9 cellular contexts compared by ENCODE assay signal in the genomic region with DNA sequence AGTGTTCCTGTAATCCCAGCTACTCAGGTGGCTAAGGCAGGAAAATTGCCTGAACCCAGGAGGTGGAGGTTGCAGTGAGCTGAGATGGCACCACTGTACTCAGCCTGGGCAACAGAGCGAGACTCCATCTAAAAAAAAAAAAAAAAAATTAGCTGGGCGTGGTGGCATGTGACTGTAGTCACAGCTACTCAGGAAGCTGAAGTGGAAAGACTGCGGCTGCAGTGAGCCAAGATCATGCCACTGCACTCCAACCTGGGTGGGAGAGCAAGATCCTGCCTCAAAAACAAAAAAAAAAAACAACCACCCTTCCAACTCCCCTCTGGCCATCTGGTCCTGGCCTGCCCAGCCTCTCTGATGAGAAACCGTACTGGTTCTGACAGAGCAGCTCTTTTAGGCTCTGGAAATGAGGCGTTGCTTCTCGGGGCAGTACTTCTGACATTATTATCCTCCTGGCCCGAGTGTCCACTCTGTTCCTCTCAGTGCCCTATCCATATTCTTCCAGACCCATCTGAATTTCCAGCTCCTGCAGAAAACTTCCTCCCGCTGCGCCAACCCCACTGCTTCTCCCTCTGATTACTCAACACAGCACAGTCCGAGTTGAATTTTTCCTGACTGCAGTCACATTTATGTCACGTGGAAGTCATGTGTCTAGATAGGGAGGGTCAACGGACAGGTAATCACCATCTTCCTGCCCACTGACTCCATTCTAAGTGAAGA. TPM values are rescaled to one million over a fixed set of nuclear protein-coding genes. Genes with fewer than 3 reads are reported as not detected.
A peak's percentile ranks its signal among the peaks of the same experiment; 100 is the strongest.
DNase-seq lines count a peak whose midpoint lies in the region; ATAC-seq and TF ChIP-seq lines count a peak whose summit lies in the region.
"Had no signal": no experiment of that assay in that cellular context is flagged by ENCODE, and none has a peak within 500 bp of the region (broad histone marks: within the 10 kb centered on the region; RNA-seq: fewer than 3 reads in every experiment).

No MANE protein-coding gene starts in this region.

- H3K4me3 ChIP-seq in BJ (ENCODE audit: low read depth, low read length) (no peak overlapping the region), esophagus muscularis mucosa (no peak overlapping the region)

- peaks cover 0 to 58% (median 4%) of the 10 kb centered on the region in 3 donors for H3K36me3 Mint-ChIP-seq in naive thymus-derived CD8-positive, alpha-beta T cell

- POLR2A ChIA-PET in BJ (lab: Charles Lee) (interaction anchor here (0.5 kb wide), 1 partner anchor 41 kb away, joined by 3 read pairs; no protein-coding TSS in a partner anchor), RWPE1 (lab: Yijun Ruan, JAX; ENCODE audit: low non-redundant PET) (no interaction called here)
- POLR2A ChIA-PET in naive thymus-derived CD8-positive, alpha-beta T cell (lab: Charles Lee): interaction anchor here (0.6 kb wide), 1 partner anchor 16 kb away, joined by 3 read pairs; no protein-coding TSS in a partner anchor

- peaks cover 19 to 45% (median 37%) of the 10 kb centered on the region in 4 donors for H3K4me1 Mint-ChIP-seq in naive thymus-derived CD8-positive, alpha-beta T cell

- H3K4me3 Mint-ChIP-seq in naive thymus-derived CD8-positive, alpha-beta T cell: peak overlapping the region in 2 of 10 donors; percentile 13 to 45

- peaks cover 14% of the 10 kb centered on the region for H3K36me3 ChIP-seq in BJ (ENCODE audit: control insufficient read depth, insufficient read depth, low read length)
- peaks cover 22 to 48% (median 39%) of the 10 kb centered on the region in 4 donors for H3K36me3 ChIP-seq in esophagus muscularis mucosa

- DNase-seq in BJ (ENCODE audit: low read depth) (peak; percentile 21), RWPE1 (ENCODE audit: low spot score) (peak; percentile 90), esophagus muscularis mucosa (ENCODE audit: extremely low spot score) (no peak), DMS153 treated with DMSO at 0.1 percent for 48 hours (lab: John Stamatoyannopoulos, UW; ENCODE audit: unreplicated experiment) (no peak)
- no peak for DNase-seq in naive thymus-derived CD8-positive, alpha-beta T cell
- no peak for DNase-seq in activated CD4-positive, alpha-beta T cell treated with anti-CD3 and anti-CD28 coated beads, Interleukin-2, amount 50 U/mL, for 4 hours
- DNase-seq in effector CD4-positive, alpha-beta T cell: no peak
- DNase-seq: Kasumi-1 had no signal

- H3K9me3 ChIP-seq in esophagus muscularis mucosa: no peaks in the 10 kb centered on the region

- H3K4me1 ChIP-seq in esophagus muscularis mucosa: peaks cover 34 to 53% (median 41%) of the 10 kb centered on the region in 4 donors

- CTCF ChIA-PET in BJ (lab: Yijun Ruan, JAX): interaction anchor here (1.4 kb wide), 1 partner anchor 23 kb away, joined by 5 read pairs; no protein-coding TSS in a partner anchor
- CTCF ChIA-PET in RWPE1 (lab: Yijun Ruan, JAX): interaction anchor here (0.6 to 0.8 kb wide), 2 partner anchors 15 to 29 kb away, joined by 3 to 4 read pairs; no protein-coding TSS in a partner anchor

- ATAC-seq in naive thymus-derived CD8-positive, alpha-beta T cell: no peak
- no peak for ATAC-seq in GM19467 (IDR thresholded peaks at IDR 0.05; ENCODE audit: unreplicated experiment)

- intact Hi-C loops in esophagus muscularis mucosa (cut with DNase I): no loop called here

- WGBS in esophagus muscularis mucosa: 51% methylated on average over 12 of the region's 12 CpGs

- H3K27me3 ChIP-seq in BJ (ENCODE audit: control insufficient read depth, insufficient read depth, low read length): no peaks in the 10 kb centered on the region
- no peaks in the 10 kb centered on the region for H3K27me3 ChIP-seq in esophagus muscularis mucosa

- TF ChIP-seq EP300 in esophagus muscularis mucosa (IDR thresholded peaks at IDR 0.05): no peak

- TF ChIP-seq CTCF in BJ (IDR thresholded peaks at IDR 0.05; ENCODE audit: insufficient read depth, low read depth, low read length) (no peak), RWPE1 (conservative IDR thresholded peaks at IDR 0.05; ENCODE audit: low read depth) (no peak), esophagus muscularis mucosa (IDR thresholded peaks at IDR 0.05) (no peak)

- no peaks in the 10 kb centered on the region for H3K27me3 Mint-ChIP-seq in naive thymus-derived CD8-positive, alpha-beta T cell

- H3K27ac Mint-ChIP-seq in naive thymus-derived CD8-positive, alpha-beta T cell: peak overlapping the region in 6 of 10 donors; percentile 0 to 83 (median 40)

- no peak for TF ChIP-seq POLR2A in esophagus muscularis mucosa (IDR thresholded peaks at IDR 0.05; ENCODE audit: low read depth)

- H3K9me3 Mint-ChIP-seq in naive thymus-derived CD8-positive, alpha-beta T cell: no peaks in the 10 kb centered on the region

- H3K27ac ChIP-seq in RWPE1 (peak overlapping the region; percentile 82), esophagus muscularis mucosa (replicated peaks in 1 of 4) (peak overlapping the region in 3 of 4 donors; percentile 20 to 39 (median 36))

RNA-seq across cellular contexts. Expression of gene GGA2, which starts 13.3 kb away (rescaled TPM):
- 19.0 and 26.4 TPM in 2 replicates for polyA plus RNA-seq in BJ (2011; rRNA removed)
- 18.8 and 20.7 TPM in 2 replicates for polyA minus RNA-seq in BJ (2011; rRNA and poly(A)+ RNA removed)
- 10 to 100 TPM; 20.3 to 37.3 (median 23.0) TPM for total RNA-seq in esophagus muscularis mucosa
- total RNA-seq in naive thymus-derived CD8-positive, alpha-beta T cell: 10 to 100 TPM; 87.5 to 94.6 TPM
- 10 to 100 TPM; 37.7 to 56.7 (median 39.4) TPM for polyA plus RNA-seq in naive thymus-derived CD8-positive, alpha-beta T cell

RNA-seq across cellular contexts. Expression of gene COG7, which starts 44.0 kb away (rescaled TPM):
- 22.5 and 31.2 TPM in 2 replicates for polyA plus RNA-seq in BJ (2011; rRNA removed)
- 21.3 and 32.3 TPM in 2 replicates for polyA minus RNA-seq in BJ (2011; rRNA and poly(A)+ RNA removed)
- total RNA-seq in esophagus muscularis mucosa: 10 to 100 TPM; 11.9 to 23.7 (median 15.1) TPM
- 10 to 100 TPM; 23.3 to 26.2 TPM for total RNA-seq in naive thymus-derived CD8-positive, alpha-beta T cell
- polyA plus RNA-seq in naive thymus-derived CD8-positive, alpha-beta T cell: 10 to 100 TPM in 1 of 3 donors, 1 to 10 TPM in 2; 8.4 to 10.9 (median 9.2) TPM

Comparison
In these comparisons a context has a peak if more than half of its experiments do, and no peak if none do; other contexts are left out.
1. DNase-seq: peak in BJ (single experiment) and RWPE1 (single experiment); none in esophagus muscularis mucosa (single experiment), naive thymus-derived CD8-positive, alpha-beta T cell (0 of 10), activated CD4-positive, alpha-beta T cell treated with anti-CD3 and anti-CD28 coated beads, Interleukin-2, amount 50 U/mL, for 4 hours (0 of 2), DMS153 treated with DMSO at 0.1 percent for 48 hours (single experiment) and effector CD4-positive, alpha-beta T cell (single experiment).